Comparison of ENCODE assay signal across 8 cellular contexts in genomic region chr4:121823505-121824170, GRCh38. TPM values are rescaled to one million over a fixed set of nuclear protein-coding genes. Genes with fewer than 3 reads are reported as not detected.
DNase-seq lines count a peak whose midpoint lies in the region; ATAC-seq and TF ChIP-seq lines count a peak whose summit lies in the region.

Gene CCNA2, minus strand, starts transcription at chr4:121823883. Its CDS starts 255 bp downstream, at chr4:121823628.

- BruUV-seq in Calu3 (replicated peaks; lab: Mats Ljungman, UMichigan) = no TSS peak

- CTCF ChIA-PET in Calu3 (lab: Charles Lee) = no interaction called here

- peak within 1 kb of the TSS; percentile 77 for H2AFZ ChIP-seq in OCI-LY1 (ENCODE audit: low read length)

- TF ChIP-seq CTCF in Calu3 (IDR thresholded peaks at IDR 0.05; ENCODE audit: unreplicated experiment) = no peak
- TF ChIP-seq CTCF in OCI-LY1 (IDR thresholded peaks at IDR 0.05; ENCODE audit: low read length) = no peak
- TF ChIP-seq CTCF in endothelial cell (IDR thresholded peaks at IDR 0.05; ENCODE audit: unreplicated experiment) = no peak
- no peak for TF ChIP-seq CTCF in mesothelial cell of epicardium (IDR thresholded peaks at IDR 0.05; ENCODE audit: unreplicated experiment)

- under 1% methylated on average over 63 of the region's 63 CpGs for WGBS in HUES64

- H3K4me3 Mint-ChIP-seq in Calu3 (ENCODE audit: low read depth, unreplicated experiment) (peak within 1 kb of the TSS; percentile 88), endothelial cell (ENCODE audit: unreplicated experiment) (peak within 1 kb of the TSS; percentile 99), mesothelial cell of epicardium (peak within 1 kb of the TSS; percentile 95)

- peaks cover 29% of the 10 kb centered on the region for H3K36me3 Mint-ChIP-seq in Calu3 (ENCODE audit: insufficient read depth, unreplicated experiment)
- H3K36me3 Mint-ChIP-seq in endothelial cell (ENCODE audit: low read depth, unreplicated experiment) = peaks cover 5% of the 10 kb centered on the region
- H3K36me3 Mint-ChIP-seq in mesothelial cell of epicardium = no peaks in the 10 kb centered on the region

- H3K9ac ChIP-seq in HUES64 (ENCODE audit: low read depth, low read length) (peak within 1 kb of the TSS; percentile 93), OCI-LY1 (ENCODE audit: low read length) (peak within 1 kb of the TSS; percentile 91)

- H4K20me1 ChIP-seq in OCI-LY1 (ENCODE audit: insufficient read depth, low read length) = no peaks in the 10 kb centered on the region

- DNase-seq in Calu3 (peak; percentile 88), endothelial cell (ENCODE audit: low spot score) (peak; percentile 92), mesothelial cell of epicardium (ENCODE audit: low spot score in 2 of 2, unreplicated experiment in 2 of 2) (peak; percentile 85 to 94)
- DNase-seq in activated CD8-positive, alpha-beta memory T cell treated with anti-CD3 and anti-CD28 coated beads, Interleukin-2, amount 50 U/mL, for 4 hours = peak; percentile 95
- DNase-seq in stimulated activated CD8-positive, alpha-beta memory T cell treated with anti-CD3 and anti-CD28 coated beads, Interleukin-15, amount 100 ng/mL, for 48 hours (ENCODE audit: low read depth in 2 of 2) = peak; percentile 93 to 95

- H3K27ac ChIP-seq in HUES64 (ENCODE audit: low read depth, low read length) (peak within 1 kb of the TSS; percentile 91), OCI-LY1 (ENCODE audit: low read depth, low read length, poor library complexity, severe bottlenecking) (peak within 1 kb of the TSS; percentile 76)

- peaks cover 6% of the 10 kb centered on the region; the same call in 1 of the 2 replicates for H3F3A ChIP-seq in OCI-LY1 (ENCODE audit: insufficient read depth, low read length)

- peaks cover 26% of the 10 kb centered on the region for H3K79me2 ChIP-seq in OCI-LY1 (ENCODE audit: insufficient read depth, low read length)

- peaks cover 52% of the 10 kb centered on the region for H3K36me3 ChIP-seq in HUES64 (ENCODE audit: insufficient read depth, low read length)
- H3K36me3 ChIP-seq in OCI-LY1 (ENCODE audit: insufficient read depth, low read length) = peaks cover 53% of the 10 kb centered on the region

- H3K27ac Mint-ChIP-seq in Calu3 (ENCODE audit: unreplicated experiment) (peak within 1 kb of the TSS; percentile 85), endothelial cell (ENCODE audit: unreplicated experiment) (peak within 1 kb of the TSS; percentile 92), mesothelial cell of epicardium (peak within 1 kb of the TSS; percentile 96)

- H3K4me1 Mint-ChIP-seq in Calu3 (ENCODE audit: low read depth, unreplicated experiment) (peaks cover 9% of the 10 kb centered on the region), endothelial cell (ENCODE audit: unreplicated experiment) (peaks cover 5% of the 10 kb centered on the region), mesothelial cell of epicardium (peaks cover 12% of the 10 kb centered on the region)

- ATAC-seq in GM21447 (IDR thresholded peaks at IDR 0.05; ENCODE audit: unreplicated experiment) = peak; percentile 94

- H3K27me3 Mint-ChIP-seq in Calu3 (ENCODE audit: unreplicated experiment) = no peaks in the 10 kb centered on the region
- H3K27me3 Mint-ChIP-seq in endothelial cell (ENCODE audit: unreplicated experiment) = peaks cover 10% of the 10 kb centered on the region
- H3K27me3 Mint-ChIP-seq in mesothelial cell of epicardium (ENCODE audit: low read depth) = no peaks in the 10 kb centered on the region

- peak within 1 kb of the TSS; percentile 91 for H3K4me3 ChIP-seq in HUES64 (ENCODE audit: low read length)
- peak within 1 kb of the TSS; percentile 95 for H3K4me3 ChIP-seq in OCI-LY1 (ENCODE audit: low read depth, low read length, poor library complexity, severe bottlenecking)

- H3K4me2 ChIP-seq in OCI-LY1 (ENCODE audit: low read length) = peak within 1 kb of the TSS; percentile 86

- H3K4me1 ChIP-seq in HUES64 (ENCODE audit: insufficient read depth, low read length) (peaks cover 14% of the 10 kb centered on the region), OCI-LY1 (ENCODE audit: insufficient read depth, low read length, severe bottlenecking) (peaks cover 31% of the 10 kb centered on the region)

- no peaks in the 10 kb centered on the region for H3K27me3 ChIP-seq in HUES64 (ENCODE audit: insufficient read depth, low read length)
- H3K27me3 ChIP-seq in OCI-LY1 (ENCODE audit: insufficient read depth, low read length) = no peaks in the 10 kb centered on the region

- H3K9me3 ChIP-seq in HUES64 (ENCODE audit: insufficient read depth, low read depth, low read length) (no peaks in the 10 kb centered on the region), OCI-LY1 (ENCODE audit: low read length) (no peaks in the 10 kb centered on the region)

- no peaks in the 10 kb centered on the region for H3K9me3 Mint-ChIP-seq in Calu3 (ENCODE audit: low read depth, unreplicated experiment)
- no peaks in the 10 kb centered on the region for H3K9me3 Mint-ChIP-seq in endothelial cell (ENCODE audit: unreplicated experiment)
- H3K9me3 Mint-ChIP-seq in mesothelial cell of epicardium = no peaks in the 10 kb centered on the region

- intact Hi-C loops in Calu3 (cut with micrococcal nuclease; ENCODE audit: unreplicated experiment) = no loop called here

- H3K9me2 ChIP-seq in OCI-LY1 (ENCODE audit: low read depth, low read length) = no peaks in the 10 kb centered on the region

RNA-seq across cellular contexts. Expression of gene CCNA2, which starts in this region (rescaled TPM):
- total RNA-seq in Calu3 (2022) (26.9 and 32.6 TPM in 2 replicates), endothelial cell (ENCODE audit: unreplicated experiment) (11.4 TPM), mesothelial cell of epicardium (17.5 to 18.7 TPM (median 18.6 TPM) in 3 replicates)
- polyA plus RNA-seq in HUES64 (2013, experiment 1 of 2) = 87.6 TPM
- polyA plus RNA-seq in HUES64 (2013, experiment 2 of 2) = 92.6 TPM

Comparison
In these comparisons a context has a peak if more than half of its experiments do, and no peak if none do; other contexts are left out.
1. Peak in every context shown above with its lines: DNase-seq, ATAC-seq, H3K4me3 ChIP-seq and H3K27ac ChIP-seq.